Comparison of ENCODE assay signal across 8 cellular contexts in the genomic region with DNA sequence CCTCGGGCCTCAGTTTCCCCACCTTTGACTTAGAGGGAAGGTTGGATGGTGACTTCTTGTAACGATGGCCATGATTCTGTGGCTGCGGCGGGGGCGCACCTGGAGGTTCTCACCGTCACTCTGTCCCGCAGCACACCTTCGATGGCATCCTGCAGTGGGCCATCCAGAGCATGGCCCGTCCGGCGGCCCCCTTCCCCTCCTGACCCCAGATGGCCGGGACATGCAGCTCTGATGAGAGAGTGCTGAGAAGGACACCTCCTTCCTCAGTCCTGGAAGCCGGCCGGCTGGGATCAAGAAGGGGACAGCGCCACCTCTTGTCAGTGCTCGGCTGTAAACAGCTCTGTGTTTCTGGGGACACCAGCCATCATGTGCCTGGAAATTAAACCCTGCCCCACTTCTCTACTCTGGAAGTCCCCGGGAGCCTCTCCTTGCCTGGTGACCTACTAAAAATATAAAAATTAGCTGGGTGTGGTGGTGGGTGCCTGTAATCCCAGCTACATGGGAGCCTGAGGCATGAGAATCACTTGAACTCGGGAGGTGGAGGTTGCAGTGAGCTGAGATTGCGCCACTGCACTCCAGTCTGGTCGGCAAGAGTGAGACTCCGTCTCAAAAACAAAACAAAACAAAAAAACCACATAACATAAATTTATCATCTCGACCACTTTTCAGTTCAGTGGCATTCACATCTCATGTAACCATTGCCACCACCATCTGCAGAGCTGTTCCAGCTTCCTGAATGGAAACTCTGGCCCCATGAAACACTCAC. TPM values are rescaled to one million over a fixed set of nuclear protein-coding genes. Genes with fewer than 3 reads are reported as not detected.
DNase-seq lines count a peak whose midpoint lies in the region; ATAC-seq, FAIRE-seq and TF ChIP-seq lines count a peak whose summit lies in the region.

No MANE protein-coding gene starts in this region.

- H3K27me3 Mint-ChIP-seq in osteocyte (ENCODE audit: unreplicated experiment): no peaks in the 10 kb centered on the region

- peaks cover 7 to 42% of the 10 kb centered on the region in 2 donors for H3K4me1 ChIP-seq in thyroid gland

- H3K9me3 ChIP-seq in SK-N-MC (ENCODE audit: low read depth, low read length) (no peaks in the 10 kb centered on the region), thyroid gland (no peaks in the 10 kb centered on the region)

- no peak overlapping the region for H3K9ac ChIP-seq in SK-N-MC (ENCODE audit: insufficient read length)

- no peaks in the 10 kb centered on the region for H3K36me3 ChIP-seq in SK-N-MC (ENCODE audit: insufficient read depth, low read length)
- no peaks in the 10 kb centered on the region for H3K36me3 ChIP-seq in thyroid gland

- no peak overlapping the region for H3K27ac ChIP-seq in SK-N-MC
- no peak overlapping the region for H3K27ac ChIP-seq in thyroid gland

- peak overlapping the region; percentile 52 for H3K27ac Mint-ChIP-seq in osteocyte (ENCODE audit: unreplicated experiment)

- DNase-seq in GM03348 (ENCODE audit: low spot score) (peak; percentile 93), MV-4-11 (lab: John Stamatoyannopoulos, UW) (peak; percentile 79), SK-N-MC (ENCODE audit: low read depth, low spot score) (peak; percentile 42), frontal cortex (ENCODE audit: low spot score in 2 of 2) (peak; percentile 96 to 99), osteocyte (ENCODE audit: extremely low spot score, unreplicated experiment) (peak; percentile 94), thyroid gland (peak; percentile 82 to 87)
- peak; percentile 78 for DNase-seq in activated naive CD4-positive, alpha-beta T cell treated with Interleukin-2 at 50 U/mL for 16 hours

- peaks cover 39% of the 10 kb centered on the region for H3K4me1 Mint-ChIP-seq in osteocyte (ENCODE audit: unreplicated experiment)

- TF ChIP-seq POLR2A in thyroid gland (IDR thresholded peaks at IDR 0.05): no peak

- TF ChIP-seq CTCF in osteocyte (IDR thresholded peaks at IDR 0.05) (peak; percentile 91), thyroid gland (IDR thresholded peaks at IDR 0.05) (peak; percentile 39 to 84 (median 80))

- no peak for ATAC-seq in HG02938 (IDR thresholded peaks at IDR 0.05; ENCODE audit: unreplicated experiment)

- intact Hi-C loops in thyroid gland (cut with DNase I): no loop called here

- no peaks in the 10 kb centered on the region for H3K36me3 Mint-ChIP-seq in osteocyte (ENCODE audit: unreplicated experiment)

- no peaks in the 10 kb centered on the region for H3K27me3 ChIP-seq in thyroid gland

- H3K4me3 ChIP-seq in SK-N-MC (no peak overlapping the region), thyroid gland (replicated peaks in 1 of 3) (no peak overlapping the region)

- 29 to 31% methylated on average over 9 to 20 of the region's 22 CpGs for WGBS in thyroid gland, 2 donors

- no peak for FAIRE-seq in frontal cortex (lab: Jason Lieb, UNC)

- H3K9me3 Mint-ChIP-seq in osteocyte (ENCODE audit: unreplicated experiment): no peaks in the 10 kb centered on the region

- H3K4me3 Mint-ChIP-seq in osteocyte (ENCODE audit: unreplicated experiment): peak overlapping the region; percentile 29

RNA-seq across cellular contexts. Expression of gene PFKL, which starts 2.1 kb away (rescaled TPM):
- total RNA-seq in frontal cortex (111 TPM), osteocyte (138 and 143 TPM in 2 replicates), thyroid gland (100 to 1,000 TPM in 2 of 4 donors, 10 to 100 TPM in 2; 68.5 to 103 (median 96.8) TPM)

RNA-seq across cellular contexts. Expression of gene AIRE, which starts 12.0 kb away (rescaled TPM):
- 0.41 TPM for total RNA-seq in frontal cortex
- total RNA-seq in osteocyte: not detected in 2 replicates
- total RNA-seq in thyroid gland: under 1 TPM in 1 of 4 donors, not detected in 3; 0.13 TPM

RNA-seq across cellular contexts. Expression of gene DNMT3L, which starts 36.0 kb away (rescaled TPM):
- total RNA-seq in frontal cortex: not detected
- total RNA-seq in osteocyte: not detected in 2 replicates
- total RNA-seq in thyroid gland: not detected

RNA-seq across cellular contexts. Expression of gene CFAP410, which starts 41.5 kb away (rescaled TPM):
- 8.6 TPM for total RNA-seq in frontal cortex
- total RNA-seq in osteocyte: 23.0 and 23.4 TPM in 2 replicates
- 10 to 100 TPM; 55.2 to 93.4 (median 64.1) TPM for total RNA-seq in thyroid gland

RNA-seq across cellular contexts. Expression of gene TRPM2, which starts 55.7 kb away (rescaled TPM):
- total RNA-seq in frontal cortex (1.6 TPM), osteocyte (not detected in 2 replicates), thyroid gland (1 to 10 TPM in 1 of 4 donors, under 1 TPM in 3; 0.67 to 2.6 (median 0.88) TPM)

Comparison
In these comparisons a context has a peak if more than half of its experiments do, and no peak if none do; other contexts are left out.
1. DNase-seq: peak in every context shown above with its lines; median percentile 98 in frontal cortex; 94 in osteocyte; 93 in GM03348; 84 in thyroid gland; 79 in MV-4-11; 78 in activated naive CD4-positive, alpha-beta T cell treated with Interleukin-2 at 50 U/mL for 16 hours; 42 in SK-N-MC.